18 cellular contexts compared by ENCODE assay signal in genomic region chr10:11224792-11225448, GRCh38.
DNase-seq lines count a peak whose midpoint lies in the region; ATAC-seq, FAIRE-seq and TF ChIP-seq lines count a peak whose summit lies in the region.
"Had no signal": no experiment of that assay in that cellular context is flagged by ENCODE, and none has a peak within 500 bp of the region (broad histone marks: within the 10 kb centered on the region; RNA-seq: fewer than 3 reads in every experiment).

No MANE protein-coding gene starts in this region.

- 79 to 87% (median 85%) methylated on average over 12 of the region's 12 CpGs for WGBS in small intestine, 3 donors

- H3K27ac ChIP-seq in caudate nucleus (ENCODE audit: low read depth, low read length): peak overlapping the region; percentile 11
- no peak overlapping the region for H3K27ac ChIP-seq in small intestine (ENCODE audit: low read depth in 1 of 2, low read length in 1 of 2)
- H3K27ac ChIP-seq: esophagus squamous epithelium, VCaP had no signal

- H3K9me3 ChIP-seq in small intestine (ENCODE audit: control insufficient read depth, low read depth): no peaks in the 10 kb centered on the region
- H3K9me3 ChIP-seq: esophagus squamous epithelium, mucosa of descending colon, SK-N-SH had no signal

- intact Hi-C loops in activated CD4-positive, alpha-beta T cell treated with anti-CD3 and anti-CD28 coated beads for 36 hours (cut with DNase I, micrococcal nuclease): no loop called here

- no peak for ATAC-seq in activated CD4-positive, alpha-beta T cell treated with anti-CD3 and anti-CD28 coated beads for 36 hours

- H3K4me3 Mint-ChIP-seq in activated CD4-positive, alpha-beta T cell treated with anti-CD3 and anti-CD28 coated beads for 36 hours: no peak overlapping the region
- no peak overlapping the region for H3K4me3 Mint-ChIP-seq in nephron progenitor cell

- H3K9me3 Mint-ChIP-seq in activated CD4-positive, alpha-beta T cell treated with anti-CD3 and anti-CD28 coated beads for 36 hours (ENCODE audit: low read depth): no peaks in the 10 kb centered on the region
- H3K9me3 Mint-ChIP-seq in nephron progenitor cell: no peaks in the 10 kb centered on the region

- CTCF ChIA-PET in activated CD4-positive, alpha-beta T cell treated with anti-CD3 and anti-CD28 coated beads for 36 hours (lab: Charles Lee): interaction anchor here (0.9 to 2.6 kb wide), 3 partner anchors 11 to 50 kb away, joined by 3 to 15 read pairs (median 4); no protein-coding TSS in a partner anchor

- H3K27me3 Mint-ChIP-seq in activated CD4-positive, alpha-beta T cell treated with anti-CD3 and anti-CD28 coated beads for 36 hours: no peaks in the 10 kb centered on the region
- no peaks in the 10 kb centered on the region for H3K27me3 Mint-ChIP-seq in nephron progenitor cell (ENCODE audit: low read depth, poor library complexity)

- H3K36me3 ChIP-seq in small intestine (ENCODE audit: control insufficient read depth in 2 of 2, insufficient read depth in 2 of 2, low read length in 2 of 2): peaks cover 0 to 2% of the 10 kb centered on the region in 2 donors
- H3K36me3 ChIP-seq: esophagus squamous epithelium had no signal

- FAIRE-seq in small intestine (lab: Jason Lieb, UNC): no peak
- FAIRE-seq: A204.1 had no signal

- TF ChIP-seq CTCF in nephron progenitor cell (IDR thresholded peaks at IDR 0.05): no peak

- peaks cover 77% of the 10 kb centered on the region for H3K36me3 Mint-ChIP-seq in activated CD4-positive, alpha-beta T cell treated with anti-CD3 and anti-CD28 coated beads for 36 hours (ENCODE audit: low read depth)
- no peaks in the 10 kb centered on the region for H3K36me3 Mint-ChIP-seq in nephron progenitor cell (ENCODE audit: low read depth)

- no peak overlapping the region for H3K4me3 ChIP-seq in small intestine (ENCODE audit: low read depth in 1 of 2, low read length in 2 of 2)
- H3K4me3 ChIP-seq: esophagus squamous epithelium, mucosa of descending colon had no signal

- no peak for DNase-seq in activated CD4-positive, alpha-beta T cell treated with anti-CD3 and anti-CD28 coated beads for 36 hours
- DNase-seq in activated CD4-positive, alpha-beta T cell treated with anti-CD3 and anti-CD28 coated beads for 4 hours: no peak
- DNase-seq in MV-4-11 (lab: John Stamatoyannopoulos, UW) (peak; percentile 16), caudate nucleus (lab: John Stamatoyannopoulos, UW) (no peak), nephron progenitor cell (no peak), small intestine (no peak), NCI-H526 (lab: John Stamatoyannopoulos, UW) (no peak), SW 1271 (lab: John Stamatoyannopoulos, UW) (no peak)
- DNase-seq: anterior cingulate cortex, dermis blood vessel endothelial cell, esophagus squamous epithelium, IMR-90, mucosa of descending colon, NCI-H1105, NCI-H345, SK-N-SH had no signal

- no peaks in the 10 kb centered on the region for H3K27me3 ChIP-seq in small intestine (ENCODE audit: control insufficient read depth in 2 of 2, insufficient read depth in 2 of 2, low read length in 2 of 2)
- H3K27me3 ChIP-seq: esophagus squamous epithelium had no signal

- H3K4me1 Mint-ChIP-seq in activated CD4-positive, alpha-beta T cell treated with anti-CD3 and anti-CD28 coated beads for 36 hours: peaks cover 95% of the 10 kb centered on the region
- peaks cover 15% of the 10 kb centered on the region for H3K4me1 Mint-ChIP-seq in nephron progenitor cell

- H3K4me1 ChIP-seq in small intestine (ENCODE audit: control insufficient read depth in 2 of 2, insufficient read depth in 1 of 2, low read depth in 1 of 2, low read length in 1 of 2): no peaks in the 10 kb centered on the region

- POLR2A ChIA-PET in activated CD4-positive, alpha-beta T cell treated with anti-CD3 and anti-CD28 coated beads for 36 hours (lab: Charles Lee): interaction anchor here (2.7 kb wide), 1 partner anchor 11 kb away, joined by 33 read pairs; no protein-coding TSS in a partner anchor

- H3K27ac Mint-ChIP-seq in activated CD4-positive, alpha-beta T cell treated with anti-CD3 and anti-CD28 coated beads for 36 hours: peak overlapping the region; percentile 93
- peak overlapping the region; percentile 73 for H3K27ac Mint-ChIP-seq in nephron progenitor cell
